ENCODE assay signal across 12 cellular contexts in genomic region chr17:12296120-12296727, GRCh38.
DNase-seq lines count a peak whose midpoint lies in the region; ATAC-seq and TF ChIP-seq lines count a peak whose summit lies in the region.
"Had no signal": no experiment of that assay in that cellular context is flagged by ENCODE, and none has a peak within 500 bp of the region (broad histone marks: within the 10 kb centered on the region; RNA-seq: fewer than 3 reads in every experiment).

No MANE protein-coding gene starts in this region.

- H3K27me3 Mint-ChIP-seq in endodermal cell (ENCODE audit: insufficient read depth) = no peaks in the 10 kb centered on the region
- H3K27me3 Mint-ChIP-seq: activated naive CD8-positive, alpha-beta T cell treated with anti-CD3 and anti-CD28 coated beads for 36 hours; progenitor cell of endocrine pancreas had no signal

- H3K9me3 ChIP-seq in MM.1S (replicated peaks; ENCODE audit: insufficient read depth, low read length) = no peaks in the 10 kb centered on the region
- no peaks in the 10 kb centered on the region for H3K9me3 ChIP-seq in endodermal cell (ENCODE audit: control insufficient read depth, low read length)
- H3K9me3 ChIP-seq in mesodermal cell (ENCODE audit: control insufficient read depth, low read length) = no peaks in the 10 kb centered on the region

- H3K4me1 Mint-ChIP-seq in endodermal cell = peaks cover 4% of the 10 kb centered on the region
- H3K4me1 Mint-ChIP-seq: activated naive CD8-positive, alpha-beta T cell treated with anti-CD3 and anti-CD28 coated beads for 36 hours had no signal

- ATAC-seq in GM21528 (IDR thresholded peaks at IDR 0.05; ENCODE audit: low FRiP score, unreplicated experiment) = no peak
- ATAC-seq in GM18498 (IDR thresholded peaks at IDR 0.05; ENCODE audit: unreplicated experiment) = no peak

- CTCF ChIA-PET in RWPE1 (lab: Yijun Ruan, JAX) = no interaction called here

- H3K36me3 ChIP-seq in MM.1S (replicated peaks; ENCODE audit: insufficient read depth, low read length) (no peaks in the 10 kb centered on the region), endodermal cell (ENCODE audit: control insufficient read depth, insufficient read depth, low read length) (no peaks in the 10 kb centered on the region), mesodermal cell (ENCODE audit: control insufficient read depth, insufficient read depth, low read length) (no peaks in the 10 kb centered on the region)

- no peaks in the 10 kb centered on the region for H3K36me3 Mint-ChIP-seq in endodermal cell (ENCODE audit: low read depth)
- H3K36me3 Mint-ChIP-seq: activated naive CD8-positive, alpha-beta T cell treated with anti-CD3 and anti-CD28 coated beads for 36 hours had no signal

- H3K4me2 ChIP-seq in MM.1S (ENCODE audit: low read depth, low read length) = no peak overlapping the region

- no peak overlapping the region for H3K9ac ChIP-seq in MM.1S (ENCODE audit: low read length)
- no peak overlapping the region for H3K9ac ChIP-seq in endodermal cell (ENCODE audit: extremely low read depth, low read length, poor library complexity, severe bottlenecking)

- POLR2A ChIA-PET in RWPE1 (lab: Yijun Ruan, JAX; ENCODE audit: low non-redundant PET) = no interaction called here

- H3K4me3 ChIP-seq in MM.1S (ENCODE audit: low read length) (no peak overlapping the region), endodermal cell (ENCODE audit: low read length) (no peak overlapping the region), mesodermal cell (ENCODE audit: extremely low read depth, insufficient read depth, low read length, poor library complexity, severe bottlenecking) (no peak overlapping the region)

- no peaks in the 10 kb centered on the region for H3K9me2 ChIP-seq in MM.1S (replicated peaks; ENCODE audit: insufficient read depth, low read length)

- H3K27ac Mint-ChIP-seq in endodermal cell = no peak overlapping the region
- H3K27ac Mint-ChIP-seq: activated naive CD8-positive, alpha-beta T cell treated with anti-CD3 and anti-CD28 coated beads for 36 hours; progenitor cell of endocrine pancreas had no signal

- H3K4me3 Mint-ChIP-seq in endodermal cell = no peak overlapping the region
- H3K4me3 Mint-ChIP-seq: activated naive CD8-positive, alpha-beta T cell treated with anti-CD3 and anti-CD28 coated beads for 36 hours had no signal

- H3K4me1 ChIP-seq in MM.1S (ENCODE audit: low read length) (no peaks in the 10 kb centered on the region), endodermal cell (ENCODE audit: control insufficient read depth, insufficient read depth, low read length) (peaks cover 4% of the 10 kb centered on the region), mesodermal cell (ENCODE audit: control insufficient read depth, insufficient read depth, low read length, poor library complexity, severe bottlenecking) (peaks cover 7% of the 10 kb centered on the region)

- TF ChIP-seq CTCF in MM.1S (IDR thresholded peaks at IDR 0.05; ENCODE audit: low read length) = no peak
- no peak for TF ChIP-seq CTCF in endodermal cell (conservative IDR thresholded peaks at IDR 0.05)
- no peak for TF ChIP-seq CTCF in RWPE1 (conservative IDR thresholded peaks at IDR 0.05; ENCODE audit: low read depth)

- H3K9me3 Mint-ChIP-seq in endodermal cell = no peaks in the 10 kb centered on the region
- H3K9me3 Mint-ChIP-seq: activated naive CD8-positive, alpha-beta T cell treated with anti-CD3 and anti-CD28 coated beads for 36 hours had no signal

- H3K27ac ChIP-seq in MM.1S (ENCODE audit: low read length) (no peak overlapping the region), endodermal cell (ENCODE audit: low read depth, low read length) (peak overlapping the region; percentile 76), mesodermal cell (ENCODE audit: low read depth, low read length, severe bottlenecking) (peak overlapping the region; percentile 2), RWPE1 (no peak overlapping the region)

- H4K20me1 ChIP-seq in MM.1S (ENCODE audit: insufficient read depth, low read length) = no peaks in the 10 kb centered on the region

- no peaks in the 10 kb centered on the region for H3K27me3 ChIP-seq in MM.1S (replicated peaks; ENCODE audit: insufficient read depth, low read length)
- H3K27me3 ChIP-seq in endodermal cell (ENCODE audit: control insufficient read depth, insufficient read depth, low read length, poor library complexity, severe bottlenecking) = no peaks in the 10 kb centered on the region

- no peak overlapping the region for H2AFZ ChIP-seq in MM.1S (ENCODE audit: low read length)

- 33 to 68% methylated on average over 6 to 7 of the region's 7 CpGs for WGBS in endodermal cell (ENCODE audit: insufficient coverage in 1 of 2, insufficient read length in 1 of 2), 2 experiments
- WGBS in mesodermal cell (ENCODE audit: insufficient coverage in 2 of 2), 2 experiments = 56 to 58% methylated on average over 2 to 6 of the region's 7 CpGs

- peak; percentile 86 for DNase-seq in DMS 273 (lab: John Stamatoyannopoulos, UW; ENCODE audit: unreplicated experiment)
- peak; percentile 7 for DNase-seq in MM.1S
- peak; percentile 77 for DNase-seq in endodermal cell
- no peak for DNase-seq in NCI-H2081 treated with DMSO at 0.1 percent for 48 hours (lab: John Stamatoyannopoulos, UW)
- no peak for DNase-seq in RWPE1 (ENCODE audit: low spot score)
- DNase-seq: activated CD4-positive, CD25-positive, alpha-beta regulatory T cell; activated CD8-positive, alpha-beta memory T cell treated with anti-CD3 and anti-CD28 coated beads, Interleukin-2, amount 50 U/mL, for 48 hours; activated naive CD8-positive, alpha-beta T cell treated with anti-CD3 and anti-CD28 coated beads for 36 hours had no signal

- no peaks in the 10 kb centered on the region for H3K79me2 ChIP-seq in MM.1S (ENCODE audit: low read length)

- no peaks in the 10 kb centered on the region for H3F3A ChIP-seq in MM.1S (ENCODE audit: insufficient read depth, low read length)

Comparison
In these comparisons a context has a peak if more than half of its experiments do, and no peak if none do; other contexts are left out.
1. DNase-seq: peak in DMS 273 (single experiment), MM.1S (single experiment) and endodermal cell (single experiment); none in NCI-H2081 treated with DMSO at 0.1 percent for 48 hours (single experiment) and RWPE1 (single experiment).
2. H3K27ac ChIP-seq: peak in endodermal cell (single experiment) and mesodermal cell (single experiment); none in MM.1S (single experiment) and RWPE1 (single experiment).